33 cellular contexts compared by ENCODE assay signal in genomic region chr9:39108145-39108544, GRCh38.
"Had no signal": no experiment of that assay in that cellular context is flagged by ENCODE, and none has a peak within 500 bp of the region (broad histone marks: within the 10 kb centered on the region; RNA-seq: fewer than 3 reads in every experiment).

No MANE protein-coding gene starts in this region.

- H3K36me3 Mint-ChIP-seq: activated naive CD4-positive, alpha-beta T cell treated with anti-CD3 and anti-CD28 coated beads, Interleukin-2, amount 10 ng/mL, durations not matched to agents 7 days and 5 days; activated naive CD4-positive, alpha-beta T cell treated with anti-CD3 and anti-CD28 coated beads, Interleukin-2, amount 50 U/mL, for 72 hours; activated naive CD8-positive, alpha-beta T cell treated with anti-CD3 and anti-CD28 coated beads, Interleukin-2, amount 10 ng/mL, durations not matched to agents 7 days and 5 days; brain had no signal

- H3K27me3 ChIP-seq: ascending aorta, breast epithelium, cardiac muscle cell, esophagus muscularis mucosa, foreskin keratinocyte, gastrocnemius medialis, heart left ventricle had no signal

- H3K4me3 ChIP-seq: ascending aorta, breast epithelium, cardiac muscle cell, esophagus muscularis mucosa, gastrocnemius medialis, heart left ventricle had no signal

- H3K4me3 Mint-ChIP-seq: activated CD4-positive, alpha-beta memory T cell treated with anti-CD3 and anti-CD28 coated beads, Interleukin-2, amount 10 ng/mL, durations not matched to agents 7 days and 5 days; activated CD4-positive, alpha-beta T cell treated with anti-CD3 and anti-CD28 coated beads for 36 hours; activated CD4-positive, alpha-beta T cell treated with anti-CD3 and anti-CD28 coated beads, Interleukin-2, amount 10 ng/mL, durations not matched to agents 7 days and 5 days; activated naive CD4-positive, alpha-beta T cell treated with anti-CD3 and anti-CD28 coated beads, Interleukin-2, amount 10 ng/mL, durations not matched to agents 7 days and 5 days; activated naive CD8-positive, alpha-beta T cell treated with anti-CD3 and anti-CD28 coated beads, Interleukin-2, amount 10 ng/mL, durations not matched to agents 7 days and 5 days; activated T-cell treated with anti-CD3 and anti-CD28 coated beads, Interleukin-2, amount 50 U/mL, for 24 hours; activated T-cell treated with anti-CD3 and anti-CD28 coated beads, Interleukin-2, amount 50 U/mL, for 72 hours; brain; central memory CD8-positive, alpha-beta T cell; effector memory CD8-positive, alpha-beta T cell; T-helper 17 cell; T-helper 2 cell treated with Interferon-gamma antibody and Interleukin-4, amounts not matched to agents 5 μg/mL and 100 μg/mL, for 36 hours had no signal

- H3K27ac ChIP-seq: ascending aorta, breast epithelium, cardiac muscle cell, esophagus muscularis mucosa, foreskin keratinocyte, gastrocnemius medialis, heart left ventricle had no signal

- H3K4me1 ChIP-seq: ascending aorta, breast epithelium, esophagus muscularis mucosa, foreskin keratinocyte, gastrocnemius medialis, heart left ventricle had no signal

- DNase-seq: activated CD4-positive, alpha-beta memory T cell treated with anti-CD3 and anti-CD28 coated beads, Interleukin-2, amount 10 ng/mL, durations not matched to agents 7 days and 5 days; activated CD4-positive, alpha-beta T cell treated with anti-CD3 and anti-CD28 coated beads for 36 hours; activated CD4-positive, alpha-beta T cell treated with anti-CD3 and anti-CD28 coated beads, Interleukin-2, amount 10 ng/mL, durations not matched to agents 7 days and 5 days; activated CD4-positive, alpha-beta T cell treated with anti-CD3 and anti-CD28 coated beads, Interleukin-2, amount 50 U/mL, for 4 hours; activated CD4-positive, CD25-positive, alpha-beta regulatory T cell; activated CD4-positive, CD25-positive, alpha-beta regulatory T cell treated with anti-CD3 and anti-CD28 coated beads, Interleukin-2, amount 50 U/mL, for 72 hours; activated CD8-positive, alpha-beta memory T cell treated with anti-CD3 and anti-CD28 coated beads, Interleukin-2, amount 50 U/mL, for 48 hours; activated gamma-delta T cell; activated naive CD4-positive, alpha-beta T cell; activated naive CD4-positive, alpha-beta T cell treated with anti-CD3 and anti-CD28 coated beads, Interleukin-2, amount 10 ng/mL, durations not matched to agents 7 days and 5 days; activated naive CD8-positive, alpha-beta T cell treated with anti-CD3 and anti-CD28 coated beads, Interleukin-2, amount 10 ng/mL, durations not matched to agents 7 days and 5 days; activated T-cell treated with anti-CD3 and anti-CD28 coated beads for 4 hours; activated T-cell treated with anti-CD3 and anti-CD28 coated beads, Interleukin-2, amount 50 U/mL, for 24 hours; activated T-cell treated with anti-CD3 and anti-CD28 coated beads, Interleukin-2, amount 50 U/mL, for 72 hours; cortex of kidney; dermis blood vessel endothelial cell; effector CD4-positive, alpha-beta T cell; effector memory CD8-positive, alpha-beta T cell; erythroblast; foreskin keratinocyte; gastrocnemius medialis; glutamatergic neuron; heart left ventricle; T-helper 17 cell; T1000 had no signal

- H3K9me3 ChIP-seq: ascending aorta, breast epithelium, esophagus muscularis mucosa, gastrocnemius medialis, heart left ventricle had no signal

- H3K9me3 Mint-ChIP-seq: activated CD4-positive, alpha-beta memory T cell treated with anti-CD3 and anti-CD28 coated beads, Interleukin-2, amount 10 ng/mL, durations not matched to agents 7 days and 5 days; activated CD4-positive, alpha-beta T cell treated with anti-CD3 and anti-CD28 coated beads, Interleukin-2, amount 10 ng/mL, durations not matched to agents 7 days and 5 days; activated naive CD4-positive, alpha-beta T cell treated with anti-CD3 and anti-CD28 coated beads, Interleukin-2, amount 10 ng/mL, durations not matched to agents 7 days and 5 days; activated naive CD4-positive, alpha-beta T cell treated with anti-CD3 and anti-CD28 coated beads, Interleukin-2, amount 50 U/mL, for 72 hours; activated naive CD8-positive, alpha-beta T cell treated with anti-CD3 and anti-CD28 coated beads, Interleukin-2, amount 10 ng/mL, durations not matched to agents 7 days and 5 days; activated T-cell treated with anti-CD3 and anti-CD28 coated beads, Interleukin-2, amount 50 U/mL, for 24 hours; brain; T-helper 2 cell treated with Interferon-gamma antibody and Interleukin-4, amounts not matched to agents 5 μg/mL and 100 μg/mL, for 36 hours had no signal

- H3K27ac Mint-ChIP-seq: activated CD4-positive, alpha-beta memory T cell treated with anti-CD3 and anti-CD28 coated beads, Interleukin-2, amount 10 ng/mL, durations not matched to agents 7 days and 5 days; activated CD4-positive, alpha-beta T cell treated with anti-CD3 and anti-CD28 coated beads for 36 hours; activated CD4-positive, alpha-beta T cell treated with anti-CD3 and anti-CD28 coated beads, Interleukin-2, amount 10 ng/mL, durations not matched to agents 7 days and 5 days; activated naive CD4-positive, alpha-beta T cell treated with anti-CD3 and anti-CD28 coated beads, Interleukin-2, amount 10 ng/mL, durations not matched to agents 7 days and 5 days; activated naive CD4-positive, alpha-beta T cell treated with anti-CD3 and anti-CD28 coated beads, Interleukin-2, amount 50 U/mL, for 72 hours; activated naive CD8-positive, alpha-beta T cell treated with anti-CD3 and anti-CD28 coated beads, Interleukin-2, amount 10 ng/mL, durations not matched to agents 7 days and 5 days; activated T-cell treated with anti-CD3 and anti-CD28 coated beads, Interleukin-2, amount 50 U/mL, for 24 hours; activated T-cell treated with anti-CD3 and anti-CD28 coated beads, Interleukin-2, amount 50 U/mL, for 72 hours; brain; effector memory CD8-positive, alpha-beta T cell; T-helper 17 cell; T-helper 2 cell treated with Interferon-gamma antibody and Interleukin-4, amounts not matched to agents 5 μg/mL and 100 μg/mL, for 36 hours had no signal

- H3K36me3 ChIP-seq: ascending aorta, breast epithelium, cardiac muscle cell, gastrocnemius medialis, heart left ventricle had no signal

- ATAC-seq: activated CD4-positive, alpha-beta T cell treated with anti-CD3 and anti-CD28 coated beads for 36 hours; activated naive CD4-positive, alpha-beta T cell treated with anti-CD3 and anti-CD28 coated beads, Interleukin-2, amount 50 U/mL, for 72 hours; activated T-cell treated with anti-CD3 and anti-CD28 coated beads, Interleukin-2, amount 50 U/mL, for 72 hours; effector memory CD8-positive, alpha-beta T cell; foreskin keratinocyte; gastrocnemius medialis; heart left ventricle; T-helper 17 cell had no signal

- H3K4me1 Mint-ChIP-seq: activated CD4-positive, alpha-beta memory T cell treated with anti-CD3 and anti-CD28 coated beads, Interleukin-2, amount 10 ng/mL, durations not matched to agents 7 days and 5 days; activated CD4-positive, alpha-beta T cell treated with anti-CD3 and anti-CD28 coated beads for 36 hours; activated CD4-positive, alpha-beta T cell treated with anti-CD3 and anti-CD28 coated beads, Interleukin-2, amount 10 ng/mL, durations not matched to agents 7 days and 5 days; activated naive CD4-positive, alpha-beta T cell treated with anti-CD3 and anti-CD28 coated beads, Interleukin-2, amount 10 ng/mL, durations not matched to agents 7 days and 5 days; activated naive CD8-positive, alpha-beta T cell treated with anti-CD3 and anti-CD28 coated beads, Interleukin-2, amount 10 ng/mL, durations not matched to agents 7 days and 5 days; brain; central memory CD8-positive, alpha-beta T cell; T-helper 17 cell had no signal

- H3K27me3 Mint-ChIP-seq: activated CD4-positive, alpha-beta memory T cell treated with anti-CD3 and anti-CD28 coated beads, Interleukin-2, amount 10 ng/mL, durations not matched to agents 7 days and 5 days; activated CD4-positive, alpha-beta T cell treated with anti-CD3 and anti-CD28 coated beads, Interleukin-2, amount 10 ng/mL, durations not matched to agents 7 days and 5 days; activated naive CD4-positive, alpha-beta T cell treated with anti-CD3 and anti-CD28 coated beads, Interleukin-2, amount 10 ng/mL, durations not matched to agents 7 days and 5 days; activated naive CD8-positive, alpha-beta T cell treated with anti-CD3 and anti-CD28 coated beads, Interleukin-2, amount 10 ng/mL, durations not matched to agents 7 days and 5 days; brain; central memory CD8-positive, alpha-beta T cell; effector memory CD8-positive, alpha-beta T cell; T-helper 17 cell had no signal
